ENCODE assay signal across 8 cellular contexts in the genomic region with DNA sequence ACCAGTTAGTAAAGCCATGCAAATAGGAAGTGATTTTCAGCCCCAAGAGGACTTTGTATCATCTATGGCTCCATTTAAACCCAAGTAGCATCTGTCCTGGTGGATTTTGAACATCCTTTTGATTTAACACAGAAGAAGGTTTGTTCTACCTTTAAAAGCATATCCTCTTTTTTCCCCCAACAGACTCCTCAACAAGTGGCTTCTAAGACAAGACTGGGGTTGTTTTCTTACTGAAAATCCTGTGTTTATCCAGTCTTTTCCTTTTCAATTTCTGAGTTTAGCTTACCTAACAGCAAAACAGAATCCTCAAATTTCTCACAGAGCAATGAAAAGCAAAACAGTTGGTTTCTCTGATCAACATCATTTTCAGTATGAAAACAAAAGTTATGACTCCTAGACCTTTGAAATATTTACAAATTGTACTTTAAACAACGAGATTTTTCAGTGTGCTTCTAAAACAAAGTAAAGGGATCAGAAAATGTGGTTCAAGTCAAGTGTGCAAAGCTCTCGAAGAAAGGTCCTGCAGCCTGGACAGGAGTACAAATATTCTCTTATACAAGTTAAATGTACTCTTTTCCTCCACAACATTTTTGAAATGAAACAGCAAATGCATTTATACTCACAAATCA. TPM values are rescaled to one million over a fixed set of nuclear protein-coding genes. Genes with fewer than 3 reads are reported as not detected.
DNase-seq lines count a peak whose midpoint lies in the region; ATAC-seq and TF ChIP-seq lines count a peak whose summit lies in the region.

No MANE protein-coding gene starts in this region.

- peak overlapping the region; percentile 95 for H3K4me3 ChIP-seq in HUES64 (ENCODE audit: low read length)
- H3K4me3 ChIP-seq in hepatocyte, result peak overlapping the region; percentile 74
- peak overlapping the region in 6 of 7 experiments; percentile 6 to 83 (median 70) for H3K4me3 ChIP-seq in skin epidermis

- no peaks in the 10 kb centered on the region for H3K9me2 ChIP-seq in hepatocyte (replicated peaks; ENCODE audit: insufficient read depth)

- no peaks in the 10 kb centered on the region for H3K27me3 Mint-ChIP-seq in activated T-helper 17 cell treated with anti-CD3 and anti-CD28 coated beads, Interleukin-2, amount 50 U/mL, for 72 hours

- H3K27me3 ChIP-seq in HUES64 (ENCODE audit: insufficient read depth, low read length) (no peaks in the 10 kb centered on the region), hepatocyte (no peaks in the 10 kb centered on the region)

- H3K27ac Mint-ChIP-seq in activated T-helper 17 cell treated with anti-CD3 and anti-CD28 coated beads, Interleukin-2, amount 50 U/mL, for 72 hours, result peak overlapping the region; percentile 96

- H3K4me1 ChIP-seq in HUES64 (ENCODE audit: insufficient read depth, low read length) (peaks cover 34% of the 10 kb centered on the region), hepatocyte (ENCODE audit: insufficient read depth) (peaks cover 9% of the 10 kb centered on the region)

- no peak for ATAC-seq in activated T-helper 17 cell treated with anti-CD3 and anti-CD28 coated beads, Interleukin-2, amount 50 U/mL, for 72 hours (replicated peaks)
- no peak for ATAC-seq in HG03025 (IDR thresholded peaks at IDR 0.05; ENCODE audit: low FRiP score, unreplicated experiment)

- peak overlapping the region; percentile 67 for H3K27ac ChIP-seq in HUES64 (ENCODE audit: low read depth, low read length)
- H3K27ac ChIP-seq in hepatocyte, result peak overlapping the region; percentile 91
- peak overlapping the region in 15 of 21 experiments; percentile 26 to 98 (median 94) for H3K27ac ChIP-seq in skin epidermis

- 57% methylated on average over 2 of the region's 2 CpGs for WGBS in HUES64
- WGBS in hepatocyte (ENCODE audit: low lambda C conversion rate, missing lambda C conversion rate), result 37% methylated on average over 2 of the region's 2 CpGs

- H3K4me2 ChIP-seq in hepatocyte, result peak overlapping the region; percentile 91

- no peaks in the 10 kb centered on the region for H3K9me3 Mint-ChIP-seq in activated T-helper 17 cell treated with anti-CD3 and anti-CD28 coated beads, Interleukin-2, amount 50 U/mL, for 72 hours

- H3K4me1 Mint-ChIP-seq in activated T-helper 17 cell treated with anti-CD3 and anti-CD28 coated beads, Interleukin-2, amount 50 U/mL, for 72 hours, result peaks cover 22% of the 10 kb centered on the region

- no peak overlapping the region for H2AFZ ChIP-seq in hepatocyte

- no peak for TF ChIP-seq CTCF in hepatocyte (IDR thresholded peaks at IDR 0.05; ENCODE audit: poor library complexity)

- H3K9me3 ChIP-seq in HUES64 (ENCODE audit: insufficient read depth, low read depth, low read length) (no peaks in the 10 kb centered on the region), hepatocyte (ENCODE audit: low read depth) (no peaks in the 10 kb centered on the region)

- H3K9ac ChIP-seq in HUES64 (ENCODE audit: low read depth, low read length), result peak overlapping the region; percentile 88

- H3K36me3 ChIP-seq in HUES64 (ENCODE audit: insufficient read depth, low read length) (peaks cover 33% of the 10 kb centered on the region), hepatocyte (replicated peaks; ENCODE audit: insufficient read depth, low read depth) (no peaks in the 10 kb centered on the region)

- peak overlapping the region; percentile 90 for H3K4me3 Mint-ChIP-seq in activated T-helper 17 cell treated with anti-CD3 and anti-CD28 coated beads, Interleukin-2, amount 50 U/mL, for 72 hours

- peaks cover 5% of the 10 kb centered on the region for H4K20me1 ChIP-seq in hepatocyte (ENCODE audit: insufficient read depth, poor library complexity, severe bottlenecking)

- DNase-seq in hepatocyte (ENCODE audit: low spot score) (no peak), NCI-H526 treated with DMSO at 0.1 percent for 48 hours (lab: John Stamatoyannopoulos, UW) (no peak), SIG-M5 (lab: John Stamatoyannopoulos, UW) (no peak), HUDEP-2 (lab: John Stamatoyannopoulos, UW; ENCODE audit: unreplicated experiment in 76 of 76) (no peak)

- peaks cover 40% of the 10 kb centered on the region for H3K79me2 ChIP-seq in hepatocyte

- peaks cover 63% of the 10 kb centered on the region for H3K36me3 Mint-ChIP-seq in activated T-helper 17 cell treated with anti-CD3 and anti-CD28 coated beads, Interleukin-2, amount 50 U/mL, for 72 hours (ENCODE audit: low read depth)

RNA-seq across cellular contexts. Expression of gene PHLDA1, which starts 2.8 kb away (rescaled TPM):
- 16.6 TPM for polyA plus RNA-seq in HUES64 (2013, experiment 1 of 2)
- polyA plus RNA-seq in HUES64 (2013, experiment 2 of 2), result 15.8 TPM
- total RNA-seq in activated T-helper 17 cell treated with anti-CD3 and anti-CD28 coated beads, Interleukin-2, amount 50 U/mL, for 72 hours, result 10 to 100 TPM; 23.3 to 51.9 TPM
- 47.9 and 50.8 TPM in 2 replicates for total RNA-seq in hepatocyte
- 29.9 and 37.2 TPM in 2 replicates for polyA plus RNA-seq in hepatocyte

RNA-seq across cellular contexts. Expression of gene NAP1L1, which starts 55.7 kb away (rescaled TPM):
- polyA plus RNA-seq in HUES64 (2013, experiment 1 of 2), result 966 TPM
- polyA plus RNA-seq in HUES64 (2013, experiment 2 of 2), result 1,149 TPM
- 100 to 1,000 TPM; 715 to 937 TPM for total RNA-seq in activated T-helper 17 cell treated with anti-CD3 and anti-CD28 coated beads, Interleukin-2, amount 50 U/mL, for 72 hours
- 352 and 402 TPM in 2 replicates for total RNA-seq in hepatocyte
- 117 and 122 TPM in 2 replicates for polyA plus RNA-seq in hepatocyte
